In genomic region chr3:44896449-44896848, GRCh38 we compare ENCODE assay signal across 29 cellular contexts. TPM values are rescaled to one million over a fixed set of nuclear protein-coding genes. Genes with fewer than 3 reads are reported as not detected.
"Had no signal": no experiment of that assay in that cellular context is flagged by ENCODE, and none has a peak within 500 bp of the region (broad histone marks: within the 10 kb centered on the region; RNA-seq: fewer than 3 reads in every experiment).

No MANE protein-coding gene starts in this region.

- H3K9me3 ChIP-seq: gastrocnemius medialis, left ventricle myocardium inferior, psoas muscle, spleen, testis, tibial nerve, upper lobe of right lung, vagina had no signal

- H3K4me3 ChIP-seq: gastrocnemius medialis, left ventricle myocardium inferior, lung, psoas muscle, spleen, testis, tibial nerve, upper lobe of right lung, vagina had no signal

- DNase-seq: effector memory CD4-positive, alpha-beta T cell; gastrocnemius medialis; glutamatergic neuron; immature natural killer cell; left ventricle myocardium inferior; mesenchymal stem cell; midbrain; psoas muscle; spleen; stimulated activated CD4-positive, alpha-beta T cell treated with anti-CD3 and anti-CD28 coated beads, Interleukin-15, amount 100 ng/mL, for 24 hours; stimulated activated CD4-positive, alpha-beta T cell treated with anti-CD3 and anti-CD28 coated beads, Interleukin-1b, Interleukin-23, amount 100 ng/mL, for 48 hours; stimulated activated CD4-positive, alpha-beta T cell treated with anti-CD3 and anti-CD28 coated beads, Interleukin-4, amount 100 ng/mL, for 24 hours; stimulated activated naive B cell treated with anti-CD40 and anti-IgM and Interleukin-4, amounts not matched to agents 10 μg/mL and 1 μg/mL and 100 μg/mL, for 72 hours; stimulated activated naive CD8-positive, alpha-beta T cell treated with anti-CD3 and anti-CD28 coated beads, Interleukin-15, amount 100 ng/mL, for 72 hours; testis; upper lobe of right lung had no signal

- FAIRE-seq: endometrium, keratinocyte had no signal

- H3K36me3 ChIP-seq: gastrocnemius medialis, left ventricle myocardium inferior, spleen, tibial nerve, upper lobe of right lung, vagina had no signal

- H3K27ac Mint-ChIP-seq: immature natural killer cell; natural killer cell treated with Interleukin-12 subunit alpha and Interleukin-12 subunit beta and Interleukin-15 and Interleukin-18, amount 100 ng/mL, for 72 hours; stimulated activated naive B cell treated with anti-CD40 and anti-IgM and Interleukin-4, amounts not matched to agents 10 μg/mL and 1 μg/mL and 100 μg/mL, for 72 hours; stimulated activated naive CD8-positive, alpha-beta T cell treated with anti-CD3 and anti-CD28 coated beads, Interleukin-15, amount 100 ng/mL, for 72 hours had no signal

- H3K9me3 Mint-ChIP-seq: immature natural killer cell; natural killer cell treated with Interleukin-12 subunit alpha and Interleukin-12 subunit beta and Interleukin-15 and Interleukin-18, amount 100 ng/mL, for 72 hours; stimulated activated naive CD8-positive, alpha-beta T cell treated with anti-CD3 and anti-CD28 coated beads, Interleukin-15, amount 100 ng/mL, for 72 hours had no signal

- H3K27ac ChIP-seq: gastrocnemius medialis, left ventricle myocardium inferior, parathyroid adenoma, psoas muscle, spleen, testis, tibial nerve, upper lobe of right lung, vagina had no signal

- H2AFZ ChIP-seq: parathyroid adenoma had no signal

- H3K79me2 ChIP-seq: parathyroid adenoma had no signal

- H3K4me1 ChIP-seq: gastrocnemius medialis, left ventricle myocardium inferior, parathyroid adenoma, psoas muscle, spleen, tibial nerve, upper lobe of right lung, vagina had no signal

- H3K36me3 Mint-ChIP-seq: immature natural killer cell; natural killer cell treated with Interleukin-12 subunit alpha and Interleukin-12 subunit beta and Interleukin-15 and Interleukin-18, amount 100 ng/mL, for 72 hours; stimulated activated naive B cell treated with anti-CD40 and anti-IgM and Interleukin-4, amounts not matched to agents 10 μg/mL and 1 μg/mL and 100 μg/mL, for 72 hours had no signal

- H3K4me3 Mint-ChIP-seq: immature natural killer cell; natural killer cell treated with Interleukin-12 subunit alpha and Interleukin-12 subunit beta and Interleukin-15 and Interleukin-18, amount 100 ng/mL, for 72 hours; stimulated activated naive B cell treated with anti-CD40 and anti-IgM and Interleukin-4, amounts not matched to agents 10 μg/mL and 1 μg/mL and 100 μg/mL, for 72 hours; stimulated activated naive CD8-positive, alpha-beta T cell treated with anti-CD3 and anti-CD28 coated beads, Interleukin-15, amount 100 ng/mL, for 72 hours had no signal

- H3K4me1 Mint-ChIP-seq: stimulated activated naive B cell treated with anti-CD40 and anti-IgM and Interleukin-4, amounts not matched to agents 10 μg/mL and 1 μg/mL and 100 μg/mL, for 72 hours; stimulated activated naive CD8-positive, alpha-beta T cell treated with anti-CD3 and anti-CD28 coated beads, Interleukin-15, amount 100 ng/mL, for 72 hours had no signal

- H3K9ac ChIP-seq: parathyroid adenoma had no signal

- H3K27me3 ChIP-seq: gastrocnemius medialis, testis, tibial nerve, vagina had no signal

RNA-seq across cellular contexts. Expression of gene TGM4, which starts 22.0 kb away (rescaled TPM):
- total RNA-seq: esophagus mucosa; fibroblast of villous mesenchyme; gastrocnemius medialis; left ventricle myocardium inferior; lung; natural killer cell treated with Interleukin-12 subunit alpha and Interleukin-12 subunit beta and Interleukin-15 and Interleukin-18, amount 100 ng/mL, for 72 hours; omental fat pad; psoas muscle; sciatic nerve; skeletal muscle tissue; spleen; subcutaneous adipose tissue; tibial nerve; upper lobe of right lung; vagina had no signal
